Comparison of ENCODE assay signal across 1 cellular context in genomic region chr19:18254546-18255500, GRCh38.
TF ChIP-seq lines count a peak whose summit lies in the region.

No MANE protein-coding gene starts in this region.

TF ChIP-seq in GM23338, 12 proteins besides CTCF, POLR2A, EP300 and RAD21 (continued from another document):
- no peak for TF ChIP-seq ZNF462 (CRISPR knock-in tag; IDR thresholded peaks at IDR 0.05)
- TF ChIP-seq ZNF331 (CRISPR knock-in tag; IDR thresholded peaks at IDR 0.05; ENCODE audit: low read depth), result no peak
- no peak for TF ChIP-seq POLR2AphosphoS5 (IDR thresholded peaks at IDR 0.05; ENCODE audit: low read depth)
- no peak for TF ChIP-seq NANOG (IDR thresholded peaks at IDR 0.05; ENCODE audit: borderline replicate concordance)
- TF ChIP-seq, protein P1, sequence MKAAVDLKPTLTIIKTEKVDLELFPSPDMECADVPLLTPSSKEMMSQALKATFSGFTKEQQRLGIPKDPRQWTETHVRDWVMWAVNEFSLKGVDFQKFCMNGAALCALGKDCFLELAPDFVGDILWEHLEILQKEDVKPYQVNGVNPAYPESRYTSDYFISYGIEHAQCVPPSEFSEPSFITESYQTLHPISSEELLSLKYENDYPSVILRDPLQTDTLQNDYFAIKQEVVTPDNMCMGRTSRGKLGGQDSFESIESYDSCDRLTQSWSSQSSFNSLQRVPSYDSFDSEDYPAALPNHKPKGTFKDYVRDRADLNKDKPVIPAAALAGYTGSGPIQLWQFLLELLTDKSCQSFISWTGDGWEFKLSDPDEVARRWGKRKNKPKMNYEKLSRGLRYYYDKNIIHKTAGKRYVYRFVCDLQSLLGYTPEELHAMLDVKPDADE (IDR thresholded peaks at IDR 0.05), result no peak; the same call in 1 of the 2 replicates
- TF ChIP-seq CREB1 (CRISPR knock-in tag; IDR thresholded peaks at IDR 0.05; ENCODE audit: low read depth), result no peak
- no peak for TF ChIP-seq EZH2phosphoT487 (IDR thresholded peaks at IDR 0.05; ENCODE audit: unreplicated experiment)
